Comparison of ENCODE assay signal across 8 cellular contexts in genomic region chr5:178895615-178896571, GRCh38. TPM values are rescaled to one million over a fixed set of nuclear protein-coding genes. Genes with fewer than 3 reads are reported as not detected.
DNase-seq lines count a peak whose midpoint lies in the region; ATAC-seq and TF ChIP-seq lines count a peak whose summit lies in the region.

Gene ZFP2 (plus strand): TSS chr5:178895913. CDS start chr5:178931314, 35,401 bp downstream.

- CTCF ChIA-PET in HCT116 (lab: Charles Lee), result no interaction called here

- intact Hi-C loops in HCT116 (cut with micrococcal nuclease), result no loop called here
- intact Hi-C loops in posterior vena cava (cut with DNase I), result loop anchor here in 1 of 2 donors (10.0 kb wide), 1 partner anchor 1189 kb away; no protein-coding TSS in a partner anchor

- H3K4me2 ChIP-seq in HCT116 (ENCODE audit: low read length) (peak within 1 kb of the TSS; percentile 69), hepatocyte (peak within 1 kb of the TSS; percentile 85)

- no peak for TF ChIP-seq POLR2A in HCT116 (IDR thresholded peaks at IDR 0.05; ENCODE audit: borderline replicate concordance, extremely low read depth, insufficient read depth, insufficient read length)

- H3K4me3 ChIP-seq in AG09309 (ENCODE audit: control insufficient read depth, low read depth, low read length) (peak within 1 kb of the TSS; percentile 82), HCT116 (replicated peaks in 1 of 2; ENCODE audit: low read depth in 1 of 2, low read length in 2 of 2) (peak within 1 kb of the TSS; percentile 52 to 60), RWPE2 (ENCODE audit: severe bottlenecking) (peak within 1 kb of the TSS; percentile 73), astrocyte of the cerebellum (ENCODE audit: low read depth, low read length) (peak within 1 kb of the TSS; percentile 63), hepatocyte (peak within 1 kb of the TSS; percentile 58)

- ATAC-seq in HCT116 (peak; percentile 96), RWPE2 (ENCODE audit: low read depth) (peak; percentile 92), HG02973 (IDR thresholded peaks at IDR 0.05; ENCODE audit: unreplicated experiment) (no peak)

- H3K9me3 ChIP-seq in HCT116 (ENCODE audit: control insufficient read depth in 1 of 2, insufficient read depth in 1 of 2, low read depth in 1 of 2, low read length in 2 of 2) (peaks cover 0 to 5% of the 10 kb centered on the region in 2 experiments; a peak in 2 of 4 replicates), RWPE2 (ENCODE audit: severe bottlenecking) (peaks cover 2% of the 10 kb centered on the region), hepatocyte (ENCODE audit: low read depth) (no peaks in the 10 kb centered on the region)

- in situ Hi-C loops in astrocyte of the cerebellum (cut with HindIII; ENCODE audit: low sequenced_read_pairs), result no loop called here

- H4K20me1 ChIP-seq in HCT116 (ENCODE audit: insufficient read depth), result no peaks in the 10 kb centered on the region
- no peaks in the 10 kb centered on the region for H4K20me1 ChIP-seq in hepatocyte (ENCODE audit: insufficient read depth, poor library complexity, severe bottlenecking)

- no peaks in the 10 kb centered on the region for H3K9me2 ChIP-seq in HCT116 (ENCODE audit: insufficient read depth)
- no peaks in the 10 kb centered on the region for H3K9me2 ChIP-seq in hepatocyte (replicated peaks; ENCODE audit: insufficient read depth)

- no TSS peak for BruUV-seq in HCT116 (replicated peaks; lab: Mats Ljungman, UMichigan)

- TF ChIP-seq CTCF in AG09309 (IDR thresholded peaks at IDR 0.05; ENCODE audit: control insufficient read depth, insufficient read depth, low read depth, low read length, missing control alignments), result no peak
- TF ChIP-seq CTCF in HCT116 (IDR thresholded peaks at IDR 0.05 in 2 of 3, conservative IDR thresholded peaks at IDR 0.05 in 1 of 3; ENCODE audit: borderline replicate concordance in 1 of 3, insufficient read depth in 1 of 3, low read depth in 2 of 3, low read length in 2 of 3), result no peak
- TF ChIP-seq CTCF in RWPE2 (IDR thresholded peaks at IDR 0.05; ENCODE audit: poor library complexity, severe bottlenecking), result no peak
- TF ChIP-seq CTCF in astrocyte of the cerebellum (IDR thresholded peaks at IDR 0.05; ENCODE audit: low read depth, low read length, missing control alignments), result no peak
- TF ChIP-seq CTCF in hepatocyte (IDR thresholded peaks at IDR 0.05; ENCODE audit: poor library complexity), result no peak

- DNase-seq in AG09309 (ENCODE audit: low read depth) (no peak), HCT116 (ENCODE audit: low read depth, low spot score) (peak; percentile 21), RWPE2 (ENCODE audit: low spot score) (no peak), astrocyte of the cerebellum (ENCODE audit: low read depth) (peak; percentile 3), hepatocyte (ENCODE audit: low spot score) (peak; percentile 82), posterior vena cava (ENCODE audit: low spot score) (peak; percentile 86), UCSD-AML1 (lab: John Stamatoyannopoulos, UW; ENCODE audit: unreplicated experiment) (no peak)

- RAD21 ChIA-PET in HCT116 (lab: Charles Lee; ENCODE audit: low non-redundant PET in 1 of 2, low total read pairs in 2 of 2, uncharacterized antibody in 2 of 2, unreplicated experiment in 2 of 2), result no interaction called here

- WGBS in hepatocyte (ENCODE audit: low lambda C conversion rate, missing lambda C conversion rate), result 2% methylated on average over 53 of the region's 79 CpGs

- H3K4me1 ChIP-seq in HCT116 (ENCODE audit: control insufficient read depth in 1 of 2, insufficient read depth in 2 of 2, low read length in 2 of 2) (no peaks in the 10 kb centered on the region), RWPE2 (ENCODE audit: insufficient read depth, poor library complexity, severe bottlenecking) (no peaks in the 10 kb centered on the region), hepatocyte (ENCODE audit: insufficient read depth) (no peaks in the 10 kb centered on the region)

- H3K27me3 ChIP-seq in HCT116 (ENCODE audit: insufficient read depth, low read length), result no peaks in the 10 kb centered on the region
- H3K27me3 ChIP-seq in RWPE2 (ENCODE audit: insufficient read depth, poor library complexity, severe bottlenecking), result no peaks in the 10 kb centered on the region
- H3K27me3 ChIP-seq in hepatocyte, result no peaks in the 10 kb centered on the region

- no peaks in the 10 kb centered on the region for H3K36me3 ChIP-seq in HCT116 (ENCODE audit: control insufficient read depth in 1 of 2, insufficient read depth in 2 of 2, low read length in 2 of 2)
- H3K36me3 ChIP-seq in RWPE2 (ENCODE audit: low read depth), result no peaks in the 10 kb centered on the region
- H3K36me3 ChIP-seq in hepatocyte (replicated peaks; ENCODE audit: insufficient read depth, low read depth), result no peaks in the 10 kb centered on the region

- H3K27ac ChIP-seq in HCT116 (ENCODE audit: low read depth, low read length) (peak within 1 kb of the TSS; percentile 22; the same call in 1 of the 2 replicates), RWPE2 (ENCODE audit: poor library complexity, severe bottlenecking) (no peak within 1 kb of the TSS), hepatocyte (peak within 1 kb of the TSS; percentile 81)

- POLR2A ChIA-PET in HCT116 (lab: Charles Lee), result interaction anchor here (1.2 kb wide), 1 partner anchor 36 kb away, joined by 3 read pairs; the partner anchor contains the start of gene ZNF354B

- no peaks in the 10 kb centered on the region for H3K79me2 ChIP-seq in HCT116 (ENCODE audit: insufficient read depth, low read length)
- H3K79me2 ChIP-seq in hepatocyte, result peaks cover 3% of the 10 kb centered on the region

- H2AFZ ChIP-seq in HCT116 (ENCODE audit: low read depth, low read length, poor library complexity, severe bottlenecking) (no peak within 1 kb of the TSS), hepatocyte (peak within 1 kb of the TSS; percentile 85)

- TF ChIP-seq RAD21 in HCT116 (IDR thresholded peaks at IDR 0.05; ENCODE audit: low read depth), result no peak

- peak within 1 kb of the TSS; percentile 45 for H3K9ac ChIP-seq in HCT116 (ENCODE audit: low read length)

TF ChIP-seq in HCT116, 20 proteins besides CTCF, POLR2A, EP300 and RAD21:
- TF ChIP-seq ZBTB33 (IDR thresholded peaks at IDR 0.05; ENCODE audit: extremely low read depth, insufficient replicate concordance, low read length) (peak; percentile 44), ZFX (IDR thresholded peaks at IDR 0.05) (peak; percentile 52; the same call in 1 of the 2 replicates), SIN3A (IDR thresholded peaks at IDR 0.05; ENCODE audit: low read depth) (no peak), MAX (IDR thresholded peaks at IDR 0.05) (peak; percentile 33; the same call in 1 of the 2 replicates), POLR2AphosphoS5 (IDR thresholded peaks at IDR 0.05; ENCODE audit: low read depth, low read length) (peak; percentile 60), JUND (IDR thresholded peaks at IDR 0.05) (no peak), YY1 (IDR thresholded peaks at IDR 0.05; ENCODE audit: extremely low read depth, insufficient replicate concordance, low read depth, low read length) (no peak), CEBPB (IDR thresholded peaks at IDR 0.05; ENCODE audit: low read depth) (no peak)
TF ChIP-seq in HCT116: peak in this region for 4.

RNA-seq across cellular contexts. Expression of gene ZFP2, which starts in this region (rescaled TPM):
- 0.57 TPM for total RNA-seq in HCT116 (2021; ENCODE audit: unreplicated experiment)
- polyA plus RNA-seq in HCT116 (2012), result 0.17 and 0.39 TPM in 2 replicates
- 1.4 and 2.2 TPM in 2 replicates for total RNA-seq in hepatocyte
- polyA plus RNA-seq in hepatocyte, result 0.85 and 1.6 TPM in 2 replicates
- total RNA-seq in posterior vena cava, result 1 to 10 TPM; 2.3 TPM

Comparison
In these comparisons a context has a peak if more than half of its experiments do, and no peak if none do; other contexts are left out.
1. Peak in DNase-seq, ATAC-seq, H3K4me3 ChIP-seq, H3K27ac ChIP-seq, H3K9ac ChIP-seq and H3K4me2 ChIP-seq in HCT116; RNA of the gene not detected or under 1 TPM.
2. DNase-seq: peak in astrocyte of the cerebellum (single experiment), hepatocyte (single experiment) and posterior vena cava (single experiment); none in AG09309 (single experiment), RWPE2 (single experiment) and UCSD-AML1 (single experiment).
3. Peak in every context shown above with its lines, with median percentiles within 50 percentile points of each other: H3K4me3 ChIP-seq.